ENCODE assay signal across 8 cellular contexts in the genomic region with DNA sequence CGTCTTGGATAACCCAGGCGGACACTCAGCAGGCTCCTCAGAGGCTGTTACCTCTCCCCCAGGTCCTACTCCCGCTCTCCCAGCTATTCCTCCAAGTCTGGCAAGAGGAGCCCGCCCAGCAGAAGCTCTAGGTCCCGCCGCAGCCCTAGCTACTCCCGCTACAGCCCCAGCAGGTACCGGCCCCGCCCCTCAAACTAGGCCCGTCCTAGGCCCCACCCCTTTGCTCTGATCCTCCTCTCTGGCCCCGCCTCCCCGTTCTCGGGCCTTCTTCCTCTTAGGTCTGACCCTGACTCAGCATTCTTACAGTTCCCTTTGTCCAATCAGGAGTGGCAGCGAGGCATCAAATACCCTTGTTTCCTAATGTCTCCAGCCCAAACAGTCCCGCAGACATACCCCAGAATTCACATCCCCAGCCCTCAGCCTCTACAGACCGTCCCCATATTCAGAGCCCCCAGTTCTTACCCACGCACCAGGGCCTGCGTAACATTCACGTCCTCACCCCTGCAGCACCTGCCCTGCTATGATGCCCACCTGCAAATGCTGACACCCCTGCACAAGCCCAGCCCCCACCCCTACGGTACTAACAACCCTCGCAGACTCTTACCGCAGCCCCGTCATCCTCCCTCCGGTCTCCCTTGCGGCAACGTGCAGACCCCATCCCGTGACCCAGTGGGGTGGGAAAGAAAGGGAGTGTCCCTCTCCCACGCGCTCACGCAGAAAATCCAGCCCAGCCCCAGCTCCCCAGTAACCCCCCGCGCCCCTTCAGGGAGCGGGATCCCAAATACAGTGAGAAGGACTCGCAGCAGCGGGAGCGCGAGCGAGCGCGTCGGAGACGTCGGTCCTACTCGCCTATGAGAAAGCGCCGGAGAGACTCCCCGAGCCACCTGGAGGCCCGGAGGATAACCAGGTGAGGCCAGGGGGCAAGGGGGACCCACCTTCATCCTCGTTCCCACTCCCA. TPM values are rescaled to one million over a fixed set of nuclear protein-coding genes. Genes with fewer than 3 reads are reported as not detected.
DNase-seq lines count a peak whose midpoint lies in the region; ATAC-seq and TF ChIP-seq lines count a peak whose summit lies in the region.

No MANE protein-coding gene starts in this region.

- peak overlapping the region; percentile 5 for H3K4me3 Mint-ChIP-seq in neural progenitor cell
- no peak overlapping the region for H3K4me3 Mint-ChIP-seq in CD8-positive, alpha-beta memory T cell

- H3K27me3 ChIP-seq in neural progenitor cell, result no peaks in the 10 kb centered on the region
- no peaks in the 10 kb centered on the region for H3K27me3 ChIP-seq in CD8-positive, alpha-beta memory T cell (ENCODE audit: insufficient read depth, low read length, poor library complexity, severe bottlenecking)

- H2AFZ ChIP-seq in neural progenitor cell (replicated peaks), result peak overlapping the region; percentile 86

- H3K27ac Mint-ChIP-seq in neural progenitor cell, result peak overlapping the region; percentile 78
- H3K27ac Mint-ChIP-seq in CD8-positive, alpha-beta memory T cell, result no peak overlapping the region

- H3K79me2 ChIP-seq in neural progenitor cell (ENCODE audit: low read depth), result no peaks in the 10 kb centered on the region

- H3K4me2 ChIP-seq in neural progenitor cell, result peak overlapping the region; percentile 84

- no peak for TF ChIP-seq CTCF in neural progenitor cell (IDR thresholded peaks at IDR 0.05)

- no peaks in the 10 kb centered on the region for H3K36me3 ChIP-seq in neural progenitor cell
- no peaks in the 10 kb centered on the region for H3K36me3 ChIP-seq in CD8-positive, alpha-beta memory T cell (ENCODE audit: insufficient read depth, low read length)

- ATAC-seq in HG03378 (IDR thresholded peaks at IDR 0.05; ENCODE audit: unreplicated experiment), result no peak

- no peaks in the 10 kb centered on the region for H3K9me3 ChIP-seq in neural progenitor cell (ENCODE audit: low read depth)
- no peaks in the 10 kb centered on the region for H3K9me3 ChIP-seq in CD8-positive, alpha-beta memory T cell (ENCODE audit: low read length)

- H3K27me3 Mint-ChIP-seq in neural progenitor cell (ENCODE audit: insufficient read depth, low read depth), result peaks cover 13% of the 10 kb centered on the region
- peaks cover 7 to 11% of the 10 kb centered on the region in 2 donors for H3K27me3 Mint-ChIP-seq in CD8-positive, alpha-beta memory T cell

- no peak overlapping the region for H3K27ac ChIP-seq in neural progenitor cell
- no peak overlapping the region for H3K27ac ChIP-seq in CD8-positive, alpha-beta memory T cell (ENCODE audit: low read depth, low read length)

- peaks cover 5% of the 10 kb centered on the region for H3K9me3 Mint-ChIP-seq in neural progenitor cell
- H3K9me3 Mint-ChIP-seq in CD8-positive, alpha-beta memory T cell, result peaks cover 0 to 15% (median 11%) of the 10 kb centered on the region in 5 donors

- H3K4me1 Mint-ChIP-seq in neural progenitor cell, result peaks cover 7% of the 10 kb centered on the region
- H3K4me1 Mint-ChIP-seq in CD8-positive, alpha-beta memory T cell, result no peaks in the 10 kb centered on the region

- H3K36me3 Mint-ChIP-seq in neural progenitor cell, result no peaks in the 10 kb centered on the region
- H3K36me3 Mint-ChIP-seq in CD8-positive, alpha-beta memory T cell, result no peaks in the 10 kb centered on the region

- H3F3A ChIP-seq in neural progenitor cell (ENCODE audit: low read depth), result peaks cover 20% of the 10 kb centered on the region

- peak overlapping the region; percentile 52 for H3K4me3 ChIP-seq in neural progenitor cell
- no peak overlapping the region for H3K4me3 ChIP-seq in CD8-positive, alpha-beta memory T cell (ENCODE audit: low read length)

- H3K9ac ChIP-seq in neural progenitor cell, result no peak overlapping the region

- CTCF ChIA-PET in CD8-positive, alpha-beta memory T cell (lab: Charles Lee), result no interaction called here

- peak; percentile 7 for DNase-seq in AG08395 (ENCODE audit: low spot score)
- peak; percentile 11 for DNase-seq in MV-4-11 (lab: John Stamatoyannopoulos, UW)
- DNase-seq in germinal center (ENCODE audit: low spot score), result peak; percentile 30
- DNase-seq in neural progenitor cell (ENCODE audit: low spot score), result peak; percentile 98
- DNase-seq in CD8-positive, alpha-beta memory T cell, result no peak
- DNase-seq in NCI-H446 (lab: John Stamatoyannopoulos, UW), result no peak
- no peak for DNase-seq in activated effector memory CD4-positive, alpha-beta T cell treated with Interleukin-2 at 50 U/mL for 16 hours

- POLR2A ChIA-PET in CD8-positive, alpha-beta memory T cell (lab: Charles Lee), result no interaction called here

- no peaks in the 10 kb centered on the region for H4K20me1 ChIP-seq in neural progenitor cell (ENCODE audit: low read depth)

- peaks cover 6% of the 10 kb centered on the region for H3K4me1 ChIP-seq in neural progenitor cell
- no peaks in the 10 kb centered on the region for H3K4me1 ChIP-seq in CD8-positive, alpha-beta memory T cell (ENCODE audit: insufficient read depth, low read length)

RNA-seq across cellular contexts. Expression of a gene that starts 25.0 kb away (rescaled TPM):
- not detected in 2 replicates for total RNA-seq in neural progenitor cell (ENCODE audit: low replicate concordance)
- not detected for total RNA-seq in CD8-positive, alpha-beta memory T cell
- not detected for polyA plus RNA-seq in CD8-positive, alpha-beta memory T cell

Comparison
In these comparisons a context has a peak if more than half of its experiments do, and no peak if none do; other contexts are left out.
1. DNase-seq: peak in AG08395 (single experiment), MV-4-11 (single experiment), germinal center (single experiment) and neural progenitor cell (single experiment); none in CD8-positive, alpha-beta memory T cell (0 of 5), NCI-H446 (0 of 2) and activated effector memory CD4-positive, alpha-beta T cell treated with Interleukin-2 at 50 U/mL for 16 hours (single experiment).